Comparison of ENCODE assay signal across 36 cellular contexts in the genomic region with DNA sequence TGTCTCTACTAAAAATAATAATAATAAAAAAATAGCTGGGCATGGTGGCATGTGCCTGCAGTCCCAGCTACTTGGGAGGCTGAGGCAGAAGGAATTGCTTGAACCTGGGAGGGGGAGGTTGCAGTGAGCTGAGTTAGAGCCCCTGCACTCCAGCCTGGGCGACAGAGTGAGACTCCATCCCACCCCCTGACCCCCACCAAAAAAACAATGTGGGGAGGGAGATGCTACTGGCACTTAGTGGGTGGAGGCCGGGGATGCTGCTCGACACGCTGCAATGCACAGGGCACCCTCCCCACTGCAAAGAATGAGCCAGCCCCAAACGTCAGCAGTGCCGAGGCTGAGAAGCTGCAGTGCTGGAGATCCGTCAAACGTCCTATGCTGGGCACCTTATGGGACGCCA.
"Had no signal": no experiment of that assay in that cellular context is flagged by ENCODE, and none has a peak within 500 bp of the region (broad histone marks: within the 10 kb centered on the region; RNA-seq: fewer than 3 reads in every experiment).

No MANE protein-coding gene starts in this region.

- H3K9me3 Mint-ChIP-seq: activated T-helper 17 cell treated with anti-CD3 and anti-CD28 coated beads, Interleukin-2, amount 50 U/mL, for 72 hours had no signal

- H3K27ac ChIP-seq: adrenal gland, body of pancreas, brain microvascular endothelial cell, breast epithelium, VCaP had no signal

- H3K27ac Mint-ChIP-seq: activated B cell treated with CpG ODN at 0.5 μM for 24 hours; activated CD4-positive, alpha-beta memory T cell treated with anti-CD3 and anti-CD28 coated beads for 36 hours; activated CD4-positive, alpha-beta T cell treated with anti-CD3 and anti-CD28 coated beads, Interleukin-2, amount 10 ng/mL, durations not matched to agents 24 days and 14 days; activated CD8-positive, alpha-beta T cell treated with anti-CD3 and anti-CD28 coated beads for 36 hours; activated naive CD4-positive, alpha-beta T cell treated with anti-CD3 and anti-CD28 coated beads for 36 hours; activated naive CD8-positive, alpha-beta T cell treated with anti-CD3 and anti-CD28 coated beads for 36 hours; activated T-cell treated with anti-CD3 and anti-CD28 coated beads, Interleukin-2, amount 50 U/mL, for 72 hours; activated T-helper 1 cell treated with anti-CD3 and anti-CD28 coated beads, Interleukin-12 subunit alpha, Interleukin-12 subunit beta, Interleukin-2, Interleukin-4 antibody, amounts not matched to agents 30 ng/mL and 10 ng/mL and 1 ng/mL, durations not matched to agents 14 hours and 24 hours and 36 hours; activated T-helper 17 cell treated with anti-CD3 and anti-CD28 coated beads, Interleukin-2, amount 50 U/mL, for 72 hours; T-helper 1 cell treated with Interleukin-12 subunit alpha and Interleukin-12 subunit beta and Interleukin-4 antibody, amounts not matched to agents 30 μg/mL and 1 μg/mL, for 36 hours; T-helper 2 cell treated with Interferon-gamma antibody and Interleukin-4, amounts not matched to agents 5 μg/mL and 100 μg/mL, for 36 hours had no signal

- H3K4me3 Mint-ChIP-seq: activated B cell treated with CpG ODN at 0.5 μM for 24 hours; activated CD4-positive, alpha-beta memory T cell treated with anti-CD3 and anti-CD28 coated beads for 36 hours; activated CD4-positive, alpha-beta T cell treated with anti-CD3 and anti-CD28 coated beads, Interleukin-2, amount 10 ng/mL, durations not matched to agents 24 days and 14 days; activated CD8-positive, alpha-beta T cell treated with anti-CD3 and anti-CD28 coated beads for 36 hours; activated naive CD4-positive, alpha-beta T cell treated with anti-CD3 and anti-CD28 coated beads for 36 hours; activated naive CD8-positive, alpha-beta T cell treated with anti-CD3 and anti-CD28 coated beads for 36 hours; activated T-cell treated with anti-CD3 and anti-CD28 coated beads, Interleukin-2, amount 50 U/mL, for 4 hours; activated T-cell treated with anti-CD3 and anti-CD28 coated beads, Interleukin-2, amount 50 U/mL, for 72 hours; activated T-helper 1 cell treated with anti-CD3 and anti-CD28 coated beads, Interleukin-12 subunit alpha, Interleukin-12 subunit beta, Interleukin-2, Interleukin-4 antibody, amounts not matched to agents 30 ng/mL and 10 ng/mL and 1 ng/mL, durations not matched to agents 14 hours and 24 hours and 36 hours; activated T-helper 17 cell treated with anti-CD3 and anti-CD28 coated beads, Interleukin-2, amount 50 U/mL, for 72 hours; T-helper 1 cell treated with Interleukin-12 subunit alpha and Interleukin-12 subunit beta and Interleukin-4 antibody, amounts not matched to agents 30 μg/mL and 1 μg/mL, for 36 hours; T-helper 2 cell treated with Interferon-gamma antibody and Interleukin-4, amounts not matched to agents 5 μg/mL and 100 μg/mL, for 36 hours had no signal

- H3K27me3 Mint-ChIP-seq: activated CD8-positive, alpha-beta T cell treated with anti-CD3 and anti-CD28 coated beads for 36 hours; activated naive CD8-positive, alpha-beta T cell treated with anti-CD3 and anti-CD28 coated beads for 36 hours; activated T-helper 17 cell treated with anti-CD3 and anti-CD28 coated beads, Interleukin-2, amount 50 U/mL, for 72 hours had no signal

- H3K36me3 ChIP-seq: adrenal gland, brain microvascular endothelial cell, breast epithelium had no signal

- H3K4me3 ChIP-seq: adrenal gland, body of pancreas, breast epithelium had no signal

- H3K9me3 ChIP-seq: adrenal gland, body of pancreas, breast epithelium had no signal

- DNase-seq: activated B cell treated with CpG ODN at 0.5 μM for 24 hours; activated CD4-positive, alpha-beta memory T cell treated with anti-CD3 and anti-CD28 coated beads for 36 hours; activated CD4-positive, alpha-beta T cell treated with anti-CD3 and anti-CD28 coated beads for 4 hours; activated CD4-positive, alpha-beta T cell treated with anti-CD3 and anti-CD28 coated beads, Interleukin-2, amount 10 ng/mL, durations not matched to agents 24 days and 14 days; activated CD4-positive, alpha-beta T cell treated with anti-CD3 and anti-CD28 coated beads, Interleukin-2, amount 50 U/mL, for 1 hour; activated CD4-positive, alpha-beta T cell treated with anti-CD3 and anti-CD28 coated beads, Interleukin-2, amount 50 U/mL, for 4 hours; activated CD4-positive, CD25-positive, alpha-beta regulatory T cell treated with anti-CD3 and anti-CD28 coated beads, Interleukin-2, amount 50 U/mL, for 72 hours; activated CD8-positive, alpha-beta memory T cell treated with anti-CD3 and anti-CD28 coated beads, Interleukin-2, amount 50 U/mL, for 4 hours; activated CD8-positive, alpha-beta T cell treated with anti-CD3 and anti-CD28 coated beads for 36 hours; activated effector memory CD4-positive, alpha-beta T cell treated with anti-CD3 and anti-CD28 coated beads, Interleukin-2, amount 50 U/mL, for 16 hours; activated gamma-delta T cell treated with Interleukin-2 at 50 U/mL for 16 hours; activated naive CD4-positive, alpha-beta T cell; activated naive CD4-positive, alpha-beta T cell treated with anti-CD3 and anti-CD28 coated beads for 36 hours; activated naive CD4-positive, alpha-beta T cell treated with anti-CD3 and anti-CD28 coated beads, Interleukin-2, amount 50 U/mL, for 16 hours; activated naive CD8-positive, alpha-beta T cell treated with anti-CD3 and anti-CD28 coated beads for 36 hours; activated T-cell treated with anti-CD3 and anti-CD28 coated beads for 4 hours; activated T-cell treated with anti-CD3 and anti-CD28 coated beads, Interleukin-2, amount 50 U/mL, for 1 hour; activated T-cell treated with anti-CD3 and anti-CD28 coated beads, Interleukin-2, amount 50 U/mL, for 4 hours; activated T-cell treated with anti-CD3 and anti-CD28 coated beads, Interleukin-2, amount 50 U/mL, for 72 hours; adrenal gland; amniotic stem cell; aorta; body of pancreas; brain microvascular endothelial cell; central memory CD4-positive, alpha-beta T cell; T-helper 2 cell; T-helper 9 cell had no signal

- FAIRE-seq: astrocyte, TTC549 had no signal

- H3K27me3 ChIP-seq: adrenal gland, body of pancreas, brain microvascular endothelial cell, breast epithelium had no signal

- H3K4me1 ChIP-seq: adrenal gland, breast epithelium had no signal

- ATAC-seq: activated CD8-positive, alpha-beta T cell treated with anti-CD3 and anti-CD28 coated beads for 36 hours; activated naive CD4-positive, alpha-beta T cell treated with anti-CD3 and anti-CD28 coated beads, Interleukin-2, amount 50 U/mL, for 72 hours; activated T-cell treated with anti-CD3 and anti-CD28 coated beads, Interleukin-2, amount 50 U/mL, for 4 hours; activated T-cell treated with anti-CD3 and anti-CD28 coated beads, Interleukin-2, amount 50 U/mL, for 72 hours; activated T-helper 17 cell treated with anti-CD3 and anti-CD28 coated beads, Interleukin-2, amount 50 U/mL, for 72 hours; body of pancreas had no signal
